Comparison of ENCODE assay signal across 22 cellular contexts in the genomic region with DNA sequence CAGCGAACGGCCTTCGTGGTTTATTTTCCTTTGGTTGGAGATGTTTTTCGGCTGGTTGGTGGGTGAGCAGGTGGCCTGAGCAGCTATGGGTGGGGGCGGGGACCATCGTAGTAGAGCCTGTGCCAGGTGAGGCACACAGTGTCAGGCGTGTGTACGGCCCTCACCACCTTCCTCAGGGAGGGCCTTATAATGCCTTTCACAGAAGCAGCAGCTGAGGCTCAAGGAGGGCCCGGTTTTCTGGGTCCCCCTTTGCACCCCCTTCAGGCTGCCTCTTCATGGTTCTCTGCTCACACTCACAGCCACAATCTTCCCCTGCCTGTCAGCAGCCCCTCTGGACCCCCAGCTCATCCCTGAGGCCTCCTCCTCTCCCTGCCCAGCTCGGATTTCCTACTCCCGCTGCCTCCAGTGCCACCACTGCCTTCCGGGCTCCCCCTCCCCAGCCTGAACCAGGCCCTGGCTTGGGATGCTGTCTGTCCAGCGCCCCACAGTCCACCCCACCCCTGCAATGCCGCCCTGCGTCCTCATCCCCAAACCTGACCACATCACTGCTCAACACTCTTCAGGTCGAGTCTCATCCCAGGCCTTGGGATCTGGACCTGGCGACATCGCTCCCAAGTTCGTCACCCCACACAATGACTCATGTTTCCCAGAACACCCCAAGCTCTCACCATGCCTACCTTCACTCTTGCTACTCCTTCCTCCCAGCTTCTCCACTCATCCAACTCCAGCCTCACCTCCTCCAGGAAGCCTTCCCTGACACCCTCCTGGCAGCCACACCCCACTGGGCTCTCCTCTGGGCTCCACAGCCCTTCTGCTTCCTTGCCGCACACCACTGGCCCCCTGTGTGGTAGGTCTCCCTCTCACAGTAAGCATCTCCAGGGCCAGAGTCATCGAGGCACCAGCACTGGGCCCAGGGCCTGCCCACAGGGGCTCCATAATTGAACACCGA. TPM values are rescaled to one million over a fixed set of nuclear protein-coding genes. Genes with fewer than 3 reads are reported as not detected.
A peak's percentile ranks its signal among the peaks of the same experiment; 100 is the strongest.
DNase-seq lines count a peak whose midpoint lies in the region; ATAC-seq and TF ChIP-seq lines count a peak whose summit lies in the region.
"Had no signal": no experiment of that assay in that cellular context is flagged by ENCODE, and none has a peak within 500 bp of the region (broad histone marks: within the 10 kb centered on the region; RNA-seq: fewer than 3 reads in every experiment).

No MANE protein-coding gene starts in this region.

- WGBS in sigmoid colon, 2 donors, result 77 to 81% methylated on average over 22 of the region's 22 CpGs

- TF ChIP-seq EP300 in sigmoid colon (IDR thresholded peaks at IDR 0.05), result no peak

- no peaks in the 10 kb centered on the region for H3K9me3 ChIP-seq in sigmoid colon
- H3K9me3 ChIP-seq: A549, lower lobe of right lung had no signal

- H3K27ac ChIP-seq in sigmoid colon (peak overlapping the region in 3 of 4 donors; percentile 70 to 78 (median 71)), dorsolateral prefrontal cortex (no peak overlapping the region)
- H3K27ac ChIP-seq: foreskin keratinocyte, KMS-11, lower lobe of right lung had no signal

- H3K27ac Mint-ChIP-seq in chondrocyte (ENCODE audit: unreplicated experiment), result peak overlapping the region; percentile 82
- H3K27ac Mint-ChIP-seq in naive thymus-derived CD8-positive, alpha-beta T cell, result no peak overlapping the region
- H3K27ac Mint-ChIP-seq: activated CD4-positive, alpha-beta T cell treated with anti-CD3 and anti-CD28 coated beads, Interleukin-2, amount 10 ng/mL, durations not matched to agents 24 days and 14 days had no signal

- POLR2A ChIA-PET in naive thymus-derived CD8-positive, alpha-beta T cell (lab: Charles Lee), result no interaction called here

- ATAC-seq in naive thymus-derived CD8-positive, alpha-beta T cell, result no peak
- ATAC-seq: A549 had no signal

- intact Hi-C loops in sigmoid colon (cut with DNase I), result loop anchor here (5.0 kb wide), 1 partner anchor 49 kb away; no protein-coding TSS in a partner anchor
- intact Hi-C loops in head of caudate nucleus (cut with DNase I), result no loop called here
- intact Hi-C loops in dorsolateral prefrontal cortex (cut with DNase I), result no loop called here

- no peaks in the 10 kb centered on the region for H3K36me3 ChIP-seq in sigmoid colon
- H3K36me3 ChIP-seq: lower lobe of right lung had no signal

- H3K4me3 ChIP-seq in sigmoid colon (no peak overlapping the region), dorsolateral prefrontal cortex (no peak overlapping the region)
- H3K4me3 ChIP-seq: A549, lower lobe of right lung had no signal

- peaks cover 0 to 21% (median 20%) of the 10 kb centered on the region in 4 donors for H3K4me1 ChIP-seq in sigmoid colon
- H3K4me1 ChIP-seq: foreskin keratinocyte, lower lobe of right lung had no signal

- peaks cover 21% of the 10 kb centered on the region for H3K36me3 Mint-ChIP-seq in chondrocyte (ENCODE audit: low read depth)
- no peaks in the 10 kb centered on the region for H3K36me3 Mint-ChIP-seq in naive thymus-derived CD8-positive, alpha-beta T cell
- H3K36me3 Mint-ChIP-seq: CD4-positive, CD25-positive, alpha-beta regulatory T cell had no signal

- no peaks in the 10 kb centered on the region for H3K27me3 Mint-ChIP-seq in chondrocyte (ENCODE audit: low read depth)
- H3K27me3 Mint-ChIP-seq in naive thymus-derived CD8-positive, alpha-beta T cell, result no peaks in the 10 kb centered on the region
- H3K27me3 Mint-ChIP-seq: activated CD4-positive, alpha-beta T cell treated with anti-CD3 and anti-CD28 coated beads, Interleukin-2, amount 10 ng/mL, durations not matched to agents 24 days and 14 days; CD4-positive, CD25-positive, alpha-beta regulatory T cell had no signal

- H3K27me3 ChIP-seq in sigmoid colon (no peaks in the 10 kb centered on the region), dorsolateral prefrontal cortex (no peaks in the 10 kb centered on the region)

- no peak overlapping the region for H3K4me3 Mint-ChIP-seq in chondrocyte (ENCODE audit: unreplicated experiment)
- no peak overlapping the region for H3K4me3 Mint-ChIP-seq in naive thymus-derived CD8-positive, alpha-beta T cell
- H3K4me3 Mint-ChIP-seq: activated CD4-positive, alpha-beta T cell treated with anti-CD3 and anti-CD28 coated beads, Interleukin-2, amount 10 ng/mL, durations not matched to agents 24 days and 14 days; CD4-positive, CD25-positive, alpha-beta regulatory T cell; H9 had no signal

- DNase-seq in NCI-H2107 treated with DMSO at 0.1 percent for 48 hours (lab: John Stamatoyannopoulos, UW; ENCODE audit: unreplicated experiment) (peak; percentile 50), NCI-H2107 (lab: John Stamatoyannopoulos, UW) (no peak), NCI-H2171 (lab: John Stamatoyannopoulos, UW) (peak; percentile 30), chondrocyte (ENCODE audit: low spot score) (no peak), sigmoid colon (no peak), head of caudate nucleus (no peak), dorsolateral prefrontal cortex (no peak)
- no peak for DNase-seq in naive thymus-derived CD8-positive, alpha-beta T cell
- DNase-seq: activated CD4-positive, alpha-beta T cell treated with anti-CD3 and anti-CD28 coated beads, Interleukin-2, amount 10 ng/mL, durations not matched to agents 24 days and 14 days; activated CD8-positive, alpha-beta memory T cell treated with anti-CD3 and anti-CD28 coated beads, Interleukin-2, amount 50 U/mL, for 48 hours; activated naive CD4-positive, alpha-beta T cell; CD4-positive, CD25-positive, alpha-beta regulatory T cell; cortex of kidney; H9; lower lobe of right lung had no signal

- TF ChIP-seq POLR2A in sigmoid colon (IDR thresholded peaks at IDR 0.05), result no peak

- H3K9me3 Mint-ChIP-seq in chondrocyte (ENCODE audit: low read depth), result no peaks in the 10 kb centered on the region
- H3K9me3 Mint-ChIP-seq in naive thymus-derived CD8-positive, alpha-beta T cell, result no peaks in the 10 kb centered on the region
- H3K9me3 Mint-ChIP-seq: activated CD4-positive, alpha-beta T cell treated with anti-CD3 and anti-CD28 coated beads, Interleukin-2, amount 10 ng/mL, durations not matched to agents 24 days and 14 days; CD4-positive, CD25-positive, alpha-beta regulatory T cell had no signal

- peaks cover 31% of the 10 kb centered on the region for H3K4me1 Mint-ChIP-seq in chondrocyte (ENCODE audit: low read depth)
- H3K4me1 Mint-ChIP-seq in naive thymus-derived CD8-positive, alpha-beta T cell, result peaks cover 0 to 3% (median under 1%) of the 10 kb centered on the region in 4 donors
- H3K4me1 Mint-ChIP-seq: activated CD4-positive, alpha-beta T cell treated with anti-CD3 and anti-CD28 coated beads, Interleukin-2, amount 10 ng/mL, durations not matched to agents 24 days and 14 days; CD4-positive, CD25-positive, alpha-beta regulatory T cell had no signal

- TF ChIP-seq CTCF in chondrocyte (IDR thresholded peaks at IDR 0.05) (peak; percentile 3), sigmoid colon (IDR thresholded peaks at IDR 0.05) (no peak), dorsolateral prefrontal cortex (IDR thresholded peaks at IDR 0.05 in 54 of 56, conservative IDR thresholded peaks at IDR 0.05 in 2 of 56; ENCODE audit: low read depth in 1 of 56, partially characterized antibody in 56 of 56) (no peak)

RNA-seq across cellular contexts. Expression of gene DMRTB1, which starts 53.9 kb away (rescaled TPM):
- total RNA-seq in chondrocyte, result not detected in 3 replicates
- total RNA-seq in sigmoid colon, result not detected
- not detected for polyA plus RNA-seq in sigmoid colon
- not detected for total RNA-seq in naive thymus-derived CD8-positive, alpha-beta T cell
- polyA plus RNA-seq in naive thymus-derived CD8-positive, alpha-beta T cell, result not detected
- under 1 TPM in 1 of 120 experiments, not detected in 119; 0.85 TPM for total RNA-seq in dorsolateral prefrontal cortex
- total RNA-seq: activated CD4-positive, alpha-beta T cell treated with anti-CD3 and anti-CD28 coated beads, Interleukin-2, amount 10 ng/mL, durations not matched to agents 24 days and 14 days; CD4-positive, CD25-positive, alpha-beta regulatory T cell; endothelial cell of umbilical vein; foreskin keratinocyte; H9; lower lobe of right lung; myocyte; posterior vena cava; SK-MEL-5 had no signal
- polyA plus RNA-seq: A549; CD4-positive, CD25-positive, alpha-beta regulatory T cell; endothelial cell of umbilical vein; foreskin keratinocyte had no signal

Comparison
In these comparisons a context has a peak if more than half of its experiments do, and no peak if none do; other contexts are left out.
1. DNase-seq: peak in NCI-H2107 treated with DMSO at 0.1 percent for 48 hours (single experiment) and NCI-H2171 (single experiment); none in NCI-H2107 (single experiment), chondrocyte (single experiment), sigmoid colon (single experiment), naive thymus-derived CD8-positive, alpha-beta T cell (0 of 10), head of caudate nucleus (0 of 42) and dorsolateral prefrontal cortex (0 of 10).
2. H3K27ac ChIP-seq: peak in sigmoid colon (3 of 4); none in dorsolateral prefrontal cortex (0 of 59).